In genomic region chr10:103868200-103868599, GRCh38 we compare ENCODE assay signal across 1 cellular context.
TF ChIP-seq lines count a peak whose summit lies in the region.

No MANE protein-coding gene starts in this region.

TF ChIP-seq in GM23338, 12 proteins besides CTCF, POLR2A, EP300 and RAD21 (continued from another document):
- TF ChIP-seq REST (IDR thresholded peaks at IDR 0.05; ENCODE audit: unreplicated experiment) (no peak), EZH2phosphoT487 (IDR thresholded peaks at IDR 0.05; ENCODE audit: unreplicated experiment) (no peak)
